Comparison of ENCODE assay signal across 30 cellular contexts in genomic region chr11:126995989-126996388, GRCh38. TPM values are rescaled to one million over a fixed set of nuclear protein-coding genes. Genes with fewer than 3 reads are reported as not detected.
"Had no signal": no experiment of that assay in that cellular context is flagged by ENCODE, and none has a peak within 500 bp of the region (broad histone marks: within the 10 kb centered on the region; RNA-seq: fewer than 3 reads in every experiment).

No MANE protein-coding gene starts in this region.

- H3K4me1 ChIP-seq: foreskin keratinocyte had no signal

- H3K4me3 ChIP-seq: esophagus muscularis mucosa, heart right ventricle, lower lobe of right lung, spleen, thoracic aorta, transverse colon had no signal

- ATAC-seq: foreskin keratinocyte; left lobe of liver; lower lobe of right lung; stimulated activated naive B cell treated with anti-CD40 and anti-IgM and Interleukin-4, amounts not matched to agents 10 μg/mL and 1 μg/mL and 100 μg/mL, for 72 hours; stimulated activated naive CD8-positive, alpha-beta T cell treated with anti-CD3 and anti-CD28 coated beads, Interleukin-15, amount 100 ng/mL, for 72 hours had no signal

- H3K4me1 Mint-ChIP-seq: central memory CD8-positive, alpha-beta T cell; memory B cell; naive B cell; stimulated activated naive B cell treated with anti-CD40 and anti-IgM and Interleukin-4, amounts not matched to agents 10 μg/mL and 1 μg/mL and 100 μg/mL, for 72 hours; stimulated activated naive CD8-positive, alpha-beta T cell treated with anti-CD3 and anti-CD28 coated beads, Interleukin-15, amount 100 ng/mL, for 72 hours had no signal

- DNase-seq: cortex of kidney; dorsolateral prefrontal cortex; effector memory CD4-positive, alpha-beta T cell; foreskin keratinocyte; heart right ventricle; hypothalamus; kidney glomerular epithelial cell; lower lobe of right lung; midbrain; naive B cell; posterior cingulate gyrus; spleen; stimulated activated CD4-positive, alpha-beta T cell treated with anti-CD3 and anti-CD28 coated beads, Interleukin-15, amount 100 ng/mL, for 24 hours; stimulated activated CD4-positive, alpha-beta T cell treated with anti-CD3 and anti-CD28 coated beads, Interleukin-1b, Interleukin-23, amount 100 ng/mL, for 48 hours; stimulated activated CD4-positive, alpha-beta T cell treated with anti-CD3 and anti-CD28 coated beads, Interleukin-4, amount 100 ng/mL, for 4 hours; stimulated activated naive B cell treated with anti-CD40 and anti-IgM and Interleukin-4, amounts not matched to agents 10 μg/mL and 1 μg/mL and 100 μg/mL, for 72 hours; stimulated activated naive CD8-positive, alpha-beta T cell treated with anti-CD3 and anti-CD28 coated beads, Interleukin-15, amount 100 ng/mL, for 72 hours; transverse colon had no signal

- H3K9me3 ChIP-seq: esophagus muscularis mucosa, heart right ventricle, lower lobe of right lung, neutrophil, spleen, thoracic aorta, transverse colon had no signal

- H3K36me3 ChIP-seq: esophagus muscularis mucosa, heart right ventricle, lower lobe of right lung, neutrophil, spleen, thoracic aorta, transverse colon had no signal

- H3K9me3 Mint-ChIP-seq: central memory CD8-positive, alpha-beta T cell; memory B cell; nephron; stimulated activated naive B cell treated with anti-CD40 and anti-IgM and Interleukin-4, amounts not matched to agents 10 μg/mL and 1 μg/mL and 100 μg/mL, for 72 hours; stimulated activated naive CD8-positive, alpha-beta T cell treated with anti-CD3 and anti-CD28 coated beads, Interleukin-15, amount 100 ng/mL, for 72 hours had no signal

- H3K4me3 Mint-ChIP-seq: central memory CD8-positive, alpha-beta T cell; memory B cell; naive B cell; nephron; stimulated activated naive B cell treated with anti-CD40 and anti-IgM and Interleukin-4, amounts not matched to agents 10 μg/mL and 1 μg/mL and 100 μg/mL, for 72 hours; stimulated activated naive CD8-positive, alpha-beta T cell treated with anti-CD3 and anti-CD28 coated beads, Interleukin-15, amount 100 ng/mL, for 72 hours had no signal

- FAIRE-seq: islet of Langerhans had no signal

- H3K27ac Mint-ChIP-seq: memory B cell; naive B cell; stimulated activated naive B cell treated with anti-CD40 and anti-IgM and Interleukin-4, amounts not matched to agents 10 μg/mL and 1 μg/mL and 100 μg/mL, for 72 hours; stimulated activated naive CD8-positive, alpha-beta T cell treated with anti-CD3 and anti-CD28 coated beads, Interleukin-15, amount 100 ng/mL, for 72 hours had no signal

- H3K27ac ChIP-seq: epithelial cell of prostate, esophagus muscularis mucosa, foreskin keratinocyte, heart right ventricle, lower lobe of right lung, neutrophil, spleen, thoracic aorta, transverse colon had no signal

- H3K36me3 Mint-ChIP-seq: memory B cell; naive B cell; stimulated activated naive B cell treated with anti-CD40 and anti-IgM and Interleukin-4, amounts not matched to agents 10 μg/mL and 1 μg/mL and 100 μg/mL, for 72 hours had no signal

- H3K27me3 ChIP-seq: dorsolateral prefrontal cortex had no signal

RNA-seq across cellular contexts. Expression of gene KIRREL3, which starts 4.6 kb away (rescaled TPM):
- total RNA-seq: bronchial epithelial cell, foreskin keratinocyte, pulmonary artery endothelial cell, thoracic aorta, ureter had no signal
